22 cellular contexts compared by ENCODE assay signal in genomic region chr6:39009476-39009875, GRCh38. TPM values are rescaled to one million over a fixed set of nuclear protein-coding genes. Genes with fewer than 3 reads are reported as not detected.
"Had no signal": no experiment of that assay in that cellular context is flagged by ENCODE, and none has a peak within 500 bp of the region (broad histone marks: within the 10 kb centered on the region; RNA-seq: fewer than 3 reads in every experiment).

No MANE protein-coding gene starts in this region.

- DNase-seq: IMR-90, Karpas-422, KG1, MM.1S, NCI-H1092 treated with DMSO at 0.1 percent for 48 hours, NCI-H1436, NCI-H187, NCI-H2029 treated with DMSO at 0.1 percent for 48 hours, NCI-H2171, NCI-H226, NCI-H446, NCI-H510A, NCI-H524 treated with DMSO at 0.1 percent for 48 hours, NCI-H69, NCI-H774, RPMI8226, SHP77, SK-N-SH had no signal

- H3K9me3 ChIP-seq: SK-N-SH had no signal

- ATAC-seq: HepG2 had no signal

RNA-seq across cellular contexts. Expression of gene GLP1R, which starts 39.1 kb away (rescaled TPM):
- total RNA-seq: HepG2, HT1080, IMR-90, M059J, SK-MEL-5 had no signal
